ENCODE assay signal across 8 cellular contexts in genomic region chr3:47420511-47421484, GRCh38. TPM values are rescaled to one million over a fixed set of nuclear protein-coding genes. Genes with fewer than 3 reads are reported as not detected.
DNase-seq lines count a peak whose midpoint lies in the region; ATAC-seq and TF ChIP-seq lines count a peak whose summit lies in the region.

No MANE protein-coding gene starts in this region.

- H3K4me1 Mint-ChIP-seq in endothelial cell (ENCODE audit: unreplicated experiment), result peaks cover 7% of the 10 kb centered on the region

- peak; percentile 97 for TF ChIP-seq CTCF in AG10803 (conservative IDR thresholded peaks at IDR 0.05; ENCODE audit: low read length)
- peak; percentile 94 for TF ChIP-seq CTCF in endothelial cell (IDR thresholded peaks at IDR 0.05; ENCODE audit: unreplicated experiment)

- H3K4me3 ChIP-seq in AG10803 (ENCODE audit: low read length), result no peak overlapping the region

- peaks cover 21% of the 10 kb centered on the region for H3K36me3 Mint-ChIP-seq in endothelial cell (ENCODE audit: low read depth, unreplicated experiment)

- H3K4me3 Mint-ChIP-seq in endothelial cell (ENCODE audit: unreplicated experiment), result peak overlapping the region; percentile 51

- H3K27me3 Mint-ChIP-seq in endothelial cell (ENCODE audit: unreplicated experiment), result peaks cover 15% of the 10 kb centered on the region

- H3K27ac Mint-ChIP-seq in endothelial cell (ENCODE audit: unreplicated experiment), result peak overlapping the region; percentile 99

- ATAC-seq in GM19025 (IDR thresholded peaks at IDR 0.05; ENCODE audit: low read depth, unreplicated experiment) (peak; percentile 67), HG03520 (IDR thresholded peaks at IDR 0.05; ENCODE audit: unreplicated experiment) (peak; percentile 84)

- H3K9me3 Mint-ChIP-seq in endothelial cell (ENCODE audit: unreplicated experiment), result no peaks in the 10 kb centered on the region

- DNase-seq in AG10803 (ENCODE audit: low read depth) (peak; percentile 87), NK-92 (lab: John Stamatoyannopoulos, UW; ENCODE audit: unreplicated experiment) (peak; percentile 8), endothelial cell (ENCODE audit: low spot score) (peak; percentile 92), midbrain (lab: John Stamatoyannopoulos, UW) (peak; percentile 85)
- DNase-seq in activated CD8-positive, alpha-beta memory T cell treated with anti-CD3 and anti-CD28 coated beads for 48 hours (ENCODE audit: low read depth in 2 of 3, low spot score in 2 of 3), result peak; percentile 71 to 86 (median 79)
- peak; percentile 77 to 82 for DNase-seq in stimulated activated CD8-positive, alpha-beta memory T cell treated with anti-CD3 and anti-CD28 coated beads, Interleukin-15, amount 100 ng/mL, for 48 hours (ENCODE audit: low read depth in 2 of 2)

RNA-seq across cellular contexts. Expression of gene PTPN23, which starts 40.0 kb away (rescaled TPM):
- 47.8 TPM for total RNA-seq in endothelial cell (ENCODE audit: unreplicated experiment)

RNA-seq across cellular contexts. Expression of gene SCAP, which starts 54.9 kb away (rescaled TPM):
- total RNA-seq in endothelial cell (ENCODE audit: unreplicated experiment), result 88.6 TPM

Comparison
In these comparisons a context has a peak if more than half of its experiments do, and no peak if none do; other contexts are left out.
1. DNase-seq: peak in every context shown above with its lines; median percentile 92 in endothelial cell; 87 in AG10803; 85 in midbrain; 80 in stimulated activated CD8-positive, alpha-beta memory T cell treated with anti-CD3 and anti-CD28 coated beads, Interleukin-15, amount 100 ng/mL, for 48 hours; 79 in activated CD8-positive, alpha-beta memory T cell treated with anti-CD3 and anti-CD28 coated beads for 48 hours; 8 in NK-92.